ENCODE assay signal across 10 cellular contexts in the genomic region with DNA sequence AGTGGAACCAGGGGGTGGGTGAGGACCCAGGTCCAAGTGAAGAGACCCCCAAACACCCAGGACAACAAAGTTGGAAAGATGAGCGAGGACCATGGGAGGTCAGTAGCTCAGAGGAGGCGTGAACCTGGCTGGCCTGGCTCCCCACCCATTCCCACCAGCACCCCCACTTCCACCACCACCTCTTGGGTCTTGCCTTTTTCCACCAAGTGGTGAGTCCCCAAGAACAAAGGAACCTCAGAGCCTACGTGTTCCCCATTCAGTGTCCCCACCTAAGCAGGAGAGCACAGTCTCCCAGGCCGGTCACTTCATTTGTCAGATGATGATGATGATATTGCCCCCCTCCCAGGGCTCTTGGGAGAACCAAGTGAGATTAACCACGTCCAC. TPM values are rescaled to one million over a fixed set of nuclear protein-coding genes. Genes with fewer than 3 reads are reported as not detected.
DNase-seq lines count a peak whose midpoint lies in the region; ATAC-seq, FAIRE-seq and TF ChIP-seq lines count a peak whose summit lies in the region.
"Had no signal": no experiment of that assay in that cellular context is flagged by ENCODE, and none has a peak within 500 bp of the region (broad histone marks: within the 10 kb centered on the region; RNA-seq: fewer than 3 reads in every experiment).

No MANE protein-coding gene starts in this region.

- H3K9ac ChIP-seq in SK-N-MC (ENCODE audit: insufficient read length), result no peak overlapping the region

- H3K27me3 ChIP-seq in foreskin keratinocyte (no peaks in the 10 kb centered on the region), small intestine (ENCODE audit: control insufficient read depth in 2 of 2, insufficient read depth in 2 of 2, low read length in 2 of 2) (no peaks in the 10 kb centered on the region)

- 91 to 97% (median 91%) methylated on average over 5 of the region's 5 CpGs for WGBS in small intestine, 3 donors

- POLR2A ChIA-PET in activated CD4-positive, alpha-beta T cell treated with anti-CD3 and anti-CD28 coated beads, Interleukin-2, amount 10 ng/mL, durations not matched to agents 7 days and 5 days (lab: Charles Lee), result no interaction called here

- no peaks in the 10 kb centered on the region for H3K9me3 Mint-ChIP-seq in activated CD4-positive, alpha-beta T cell treated with anti-CD3 and anti-CD28 coated beads, Interleukin-2, amount 10 ng/mL, durations not matched to agents 7 days and 5 days

- H3K36me3 Mint-ChIP-seq in activated CD4-positive, alpha-beta T cell treated with anti-CD3 and anti-CD28 coated beads, Interleukin-2, amount 10 ng/mL, durations not matched to agents 7 days and 5 days (ENCODE audit: low read depth), result peaks cover 12% of the 10 kb centered on the region

- no peaks in the 10 kb centered on the region for H3K9me3 ChIP-seq in SK-N-MC (ENCODE audit: low read depth, low read length)
- H3K9me3 ChIP-seq in small intestine (ENCODE audit: control insufficient read depth, low read depth), result no peaks in the 10 kb centered on the region

- H3K36me3 ChIP-seq in SK-N-MC (ENCODE audit: insufficient read depth, low read length), result peaks cover 49% of the 10 kb centered on the region
- H3K36me3 ChIP-seq in small intestine (ENCODE audit: control insufficient read depth in 2 of 2, insufficient read depth in 2 of 2, low read length in 2 of 2), result peaks cover 0 to 7% of the 10 kb centered on the region in 2 donors

- peaks cover 39% of the 10 kb centered on the region for H3K4me1 Mint-ChIP-seq in activated CD4-positive, alpha-beta T cell treated with anti-CD3 and anti-CD28 coated beads, Interleukin-2, amount 10 ng/mL, durations not matched to agents 7 days and 5 days

- no peaks in the 10 kb centered on the region for H3K27me3 Mint-ChIP-seq in activated CD4-positive, alpha-beta T cell treated with anti-CD3 and anti-CD28 coated beads, Interleukin-2, amount 10 ng/mL, durations not matched to agents 7 days and 5 days

- H3K27ac Mint-ChIP-seq in activated CD4-positive, alpha-beta T cell treated with anti-CD3 and anti-CD28 coated beads, Interleukin-2, amount 10 ng/mL, durations not matched to agents 7 days and 5 days, result peak overlapping the region; percentile 85

- DNase-seq in activated CD4-positive, alpha-beta T cell treated with anti-CD3 and anti-CD28 coated beads, Interleukin-2, amount 10 ng/mL, durations not matched to agents 7 days and 5 days, result no peak
- DNase-seq in activated CD4-positive, alpha-beta T cell treated with anti-CD3 and anti-CD28 coated beads for 1 hour, result no peak
- no peak for DNase-seq in SK-N-MC (ENCODE audit: low read depth, low spot score)
- no peak for DNase-seq in foreskin keratinocyte
- DNase-seq in small intestine, result no peak
- DNase-seq in DMS 273 (lab: John Stamatoyannopoulos, UW; ENCODE audit: unreplicated experiment), result no peak
- DNase-seq in stimulated activated naive CD4-positive, alpha-beta T cell treated with Interleukin-2 at 50 U/mL for 16 hours (lab: John Stamatoyannopoulos, UW), result no peak
- DNase-seq: cortex of kidney, NCI-H1930 had no signal

- H3K4me3 ChIP-seq in SK-N-MC (no peak overlapping the region), small intestine (ENCODE audit: low read depth in 1 of 2, low read length in 2 of 2) (no peak overlapping the region)

- no peak for ATAC-seq in foreskin keratinocyte
- ATAC-seq in HG02798 (IDR thresholded peaks at IDR 0.05; ENCODE audit: poor library complexity, unreplicated experiment), result no peak

- no peak overlapping the region for H3K4me3 Mint-ChIP-seq in activated CD4-positive, alpha-beta T cell treated with anti-CD3 and anti-CD28 coated beads, Interleukin-2, amount 10 ng/mL, durations not matched to agents 7 days and 5 days

- TF ChIP-seq CTCF in foreskin keratinocyte (conservative IDR thresholded peaks at IDR 0.05), result no peak

- CTCF ChIA-PET in activated CD4-positive, alpha-beta T cell treated with anti-CD3 and anti-CD28 coated beads, Interleukin-2, amount 10 ng/mL, durations not matched to agents 7 days and 5 days (lab: Charles Lee), result interaction anchor here (0.6 to 4.4 kb wide), 10 partner anchors 8 to 66 kb away, joined by 3 to 29 read pairs (median 4); a partner anchor contains a TSS

- FAIRE-seq in small intestine (lab: Jason Lieb, UNC), result no peak

- H3K27ac ChIP-seq in SK-N-MC, result peak overlapping the region; percentile 46; the same call in 1 of the 2 replicates
- peak overlapping the region; percentile 59 for H3K27ac ChIP-seq in foreskin keratinocyte
- H3K27ac ChIP-seq in small intestine (ENCODE audit: low read depth in 1 of 2, low read length in 1 of 2), result peak overlapping the region; percentile 66 to 79

- H3K4me1 ChIP-seq in foreskin keratinocyte, result peaks cover 5% of the 10 kb centered on the region
- H3K4me1 ChIP-seq in small intestine (ENCODE audit: control insufficient read depth in 2 of 2, insufficient read depth in 1 of 2, low read depth in 1 of 2, low read length in 1 of 2), result peaks cover 0 to 4% of the 10 kb centered on the region in 2 donors

RNA-seq across cellular contexts. Expression of a gene that starts 0.5 kb away (rescaled TPM):
- 1 to 10 TPM; 5.2 to 5.4 TPM for total RNA-seq in activated CD4-positive, alpha-beta T cell treated with anti-CD3 and anti-CD28 coated beads, Interleukin-2, amount 10 ng/mL, durations not matched to agents 7 days and 5 days
- total RNA-seq in foreskin keratinocyte, result 0.34 and 0.46 TPM in 2 replicates
- 0.25 and 0.38 TPM in 2 replicates for polyA plus RNA-seq in foreskin keratinocyte
- 1 to 10 TPM; 2.9 to 9.8 (median 3.0) TPM for polyA plus RNA-seq in small intestine

RNA-seq across cellular contexts. Expression of a gene that starts 15.2 kb away (rescaled TPM):
- total RNA-seq in activated CD4-positive, alpha-beta T cell treated with anti-CD3 and anti-CD28 coated beads, Interleukin-2, amount 10 ng/mL, durations not matched to agents 7 days and 5 days, result 10 to 100 TPM in 1 of 2 experiments, 1 to 10 TPM in 1; 9.8 to 12.0 TPM
- 2.4 and 3.1 TPM in 2 replicates for total RNA-seq in foreskin keratinocyte
- polyA plus RNA-seq in foreskin keratinocyte (2.6 and 3.0 TPM in 2 replicates), small intestine (1 to 10 TPM; 1.4 to 6.4 (median 2.7) TPM)

RNA-seq across cellular contexts. Expression of a gene that starts 17.9 kb away (rescaled TPM):
- 100 to 1,000 TPM in 1 of 2 experiments, 10 to 100 TPM in 1; 85.0 to 100 TPM for total RNA-seq in activated CD4-positive, alpha-beta T cell treated with anti-CD3 and anti-CD28 coated beads, Interleukin-2, amount 10 ng/mL, durations not matched to agents 7 days and 5 days
- total RNA-seq in foreskin keratinocyte, result 127 and 141 TPM in 2 replicates
- polyA plus RNA-seq in foreskin keratinocyte (91.6 and 96.7 TPM in 2 replicates), small intestine (10 to 100 TPM; 19.9 to 42.4 (median 22.4) TPM)

RNA-seq across cellular contexts. Expression of a gene that starts 29.1 kb away (rescaled TPM):
- total RNA-seq in activated CD4-positive, alpha-beta T cell treated with anti-CD3 and anti-CD28 coated beads, Interleukin-2, amount 10 ng/mL, durations not matched to agents 7 days and 5 days, result 100 to 1,000 TPM; 103 to 109 TPM
- 107 and 115 TPM in 2 replicates for total RNA-seq in foreskin keratinocyte
- polyA plus RNA-seq in foreskin keratinocyte (139 and 152 TPM in 2 replicates), small intestine (10 to 100 TPM; 27.3 to 90.2 (median 29.7) TPM)

RNA-seq across cellular contexts. Expression of a gene that starts 37.4 kb away (rescaled TPM):
- total RNA-seq in activated CD4-positive, alpha-beta T cell treated with anti-CD3 and anti-CD28 coated beads, Interleukin-2, amount 10 ng/mL, durations not matched to agents 7 days and 5 days, result 1 to 10 TPM; 3.3 to 3.5 TPM
- 0.46 and 0.58 TPM in 2 replicates for total RNA-seq in foreskin keratinocyte
- 0.30 and 0.57 TPM in 2 replicates for polyA plus RNA-seq in foreskin keratinocyte
- 1 to 10 TPM in 1 of 3 donors, under 1 TPM in 2; 0.27 to 1.3 (median 0.94) TPM for polyA plus RNA-seq in small intestine
